Comparison of ENCODE assay signal across 11 cellular contexts in genomic region chr11:71571101-71571850, GRCh38. TPM values are rescaled to one million over a fixed set of nuclear protein-coding genes. Genes with fewer than 3 reads are reported as not detected.
"Had no signal": no experiment of that assay in that cellular context is flagged by ENCODE, and none has a peak within 500 bp of the region (broad histone marks: within the 10 kb centered on the region; RNA-seq: fewer than 3 reads in every experiment).

No MANE protein-coding gene starts in this region.

RNA-seq across cellular contexts. Expression of gene KRTAP5-10, which starts 5.9 kb away (rescaled TPM):
- total RNA-seq: OCI-LY7, PC-3, PC-9, Peyer's patch, Right ventricle myocardium inferior, Right ventricle myocardium superior, RPMI7951, SJCRH30, SJSA1 had no signal
- polyA plus RNA-seq: SK-N-SH had no signal

RNA-seq across cellular contexts. Expression of gene KRTAP5-11, which starts 11.4 kb away (rescaled TPM):
- total RNA-seq: OCI-LY7, PC-3, PC-9, Peyer's patch, Right ventricle myocardium inferior, Right ventricle myocardium superior, RPMI7951, SJCRH30, SJSA1, SK-MEL-5 had no signal
- polyA plus RNA-seq: SK-N-SH had no signal

RNA-seq across cellular contexts. Expression of gene KRTAP5-9, which starts 23.1 kb away (rescaled TPM):
- total RNA-seq: OCI-LY7, PC-3, PC-9, Right ventricle myocardium inferior, Right ventricle myocardium superior, RPMI7951, SJCRH30, SJSA1, SK-MEL-5 had no signal
- polyA plus RNA-seq: SK-N-SH had no signal

RNA-seq across cellular contexts. Expression of gene KRTAP5-8, which starts 33.5 kb away (rescaled TPM):
- total RNA-seq: OCI-LY7, PC-3, PC-9, Right ventricle myocardium inferior, Right ventricle myocardium superior, RPMI7951, SJCRH30, SJSA1 had no signal
- polyA plus RNA-seq: SK-N-SH had no signal

RNA-seq across cellular contexts. Expression of gene KRTAP5-7, which starts 44.2 kb away (rescaled TPM):
- total RNA-seq: OCI-LY7, PC-3, PC-9, Right ventricle myocardium inferior, Right ventricle myocardium superior, RPMI7951, SJCRH30, SJSA1 had no signal
